Comparison of ENCODE assay signal across 1 cellular context in genomic region chr17:63827801-63828221, GRCh38.
TF ChIP-seq lines count a peak whose summit lies in the region.

No MANE protein-coding gene starts in this region.

TF ChIP-seq in K562, 482 proteins besides CTCF, POLR2A, EP300 and RAD21:
- no peak for TF ChIP-seq MED1 (CRISPR knock-in tag; IDR thresholded peaks at IDR 0.05; ENCODE audit: borderline replicate concordance)
- no peak for TF ChIP-seq TAF9B (IDR thresholded peaks at IDR 0.05; ENCODE audit: partially characterized antibody)
- TF ChIP-seq KLF10 (CRISPR knock-in tag; IDR thresholded peaks at IDR 0.05) = no peak
- 0 out of 2 replicates have a peak, but pooled peaks have one; percentile 0 for TF ChIP-seq E2F3 (CRISPR knock-in tag; IDR thresholded peaks at IDR 0.05)
- no peak for TF ChIP-seq ZNF318 (IDR thresholded peaks at IDR 0.05; ENCODE audit: borderline replicate concordance in 1 of 2, low read depth in 1 of 2)
- TF ChIP-seq CTBP1 (IDR thresholded peaks at IDR 0.05; ENCODE audit: borderline replicate concordance) = peak; percentile 16; the same call in 1 of the 2 replicates
- TF ChIP-seq NCOA1 (IDR thresholded peaks at IDR 0.05; ENCODE audit: low read depth) = no peak
- no peak for TF ChIP-seq HSF4 (CRISPR knock-in tag; IDR thresholded peaks at IDR 0.05; ENCODE audit: borderline replicate concordance)
- no peak for TF ChIP-seq MNT (conservative IDR thresholded peaks at IDR 0.05)
- TF ChIP-seq ADNP (tag; IDR thresholded peaks at IDR 0.05) = peak; percentile 30; the same call in 1 of the 2 replicates
- TF ChIP-seq SAP30 (IDR thresholded peaks at IDR 0.05; ENCODE audit: borderline replicate concordance, insufficient read depth, low read depth, low read length, poor library complexity, severe bottlenecking) = peak; percentile 8
- no peak for TF ChIP-seq SMARCA4 (IDR thresholded peaks at IDR 0.05)
- no peak for TF ChIP-seq PHB (CRISPR knock-in tag; IDR thresholded peaks at IDR 0.05)
- peak; percentile 77 for TF ChIP-seq CHD1 (IDR thresholded peaks at IDR 0.05; ENCODE audit: low read length)
- peak in 1 of 2 experiments; percentile 3; a peak in 1 of 4 replicates for TF ChIP-seq SIN3A (IDR thresholded peaks at IDR 0.05; ENCODE audit: borderline replicate concordance in 2 of 2, control insufficient read depth in 1 of 2, low read depth in 2 of 2, low read length in 2 of 2)
- TF ChIP-seq ARID3B (CRISPR knock-in tag; IDR thresholded peaks at IDR 0.05; ENCODE audit: borderline replicate concordance) = no peak
- TF ChIP-seq ZNF609 (CRISPR knock-in tag; IDR thresholded peaks at IDR 0.05; ENCODE audit: borderline replicate concordance) = no peak
- TF ChIP-seq ZNF644 (tag; IDR thresholded peaks at IDR 0.05; ENCODE audit: low read depth) = no peak
- TF ChIP-seq KAT7 (CRISPR knock-in tag; IDR thresholded peaks at IDR 0.05; ENCODE audit: borderline replicate concordance) = 0 out of 2 replicates have a peak, but pooled peaks have one; percentile 17
- no peak for TF ChIP-seq MAFK (IDR thresholded peaks at IDR 0.05; ENCODE audit: low read length)
- TF ChIP-seq FOXP4 (CRISPR knock-in tag; IDR thresholded peaks at IDR 0.05; ENCODE audit: borderline replicate concordance) = no peak
- TF ChIP-seq LCOR (CRISPR knock-in tag; IDR thresholded peaks at IDR 0.05) = 0 out of 2 replicates have a peak, but pooled peaks have one; percentile 6
- TF ChIP-seq ZNF282 (CRISPR knock-in tag; IDR thresholded peaks at IDR 0.05) = no peak
- TF ChIP-seq ZNF707 (CRISPR knock-in tag; conservative IDR thresholded peaks at IDR 0.05) = no peak
- no peak for TF ChIP-seq ZKSCAN8 (CRISPR knock-in tag; IDR thresholded peaks at IDR 0.05)
- TF ChIP-seq RNF2 (IDR thresholded peaks at IDR 0.05) = no peak
